In the genomic region with DNA sequence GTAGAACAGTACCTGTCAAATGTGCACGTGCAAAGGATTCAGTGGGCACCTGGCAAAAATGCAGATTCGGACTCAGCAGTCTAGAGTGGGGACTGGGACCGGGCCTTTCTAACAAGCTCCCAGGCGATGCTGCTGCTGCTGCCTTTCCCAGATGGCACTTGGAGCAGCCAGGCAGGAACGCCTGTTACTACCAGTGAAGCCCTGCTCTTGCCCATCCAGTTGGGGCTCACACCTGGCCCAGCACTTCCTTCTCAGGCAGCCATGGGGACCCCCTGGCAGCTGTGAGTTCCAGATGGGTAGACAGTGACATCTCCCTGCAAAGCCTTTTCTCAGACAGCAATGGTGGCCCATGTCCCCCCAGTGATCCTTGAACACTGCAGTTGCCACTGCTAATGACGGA, we compare ENCODE assay signal across 14 cellular contexts. TPM values are rescaled to one million over a fixed set of nuclear protein-coding genes. Genes with fewer than 3 reads are reported as not detected.
DNase-seq lines count a peak whose midpoint lies in the region; ATAC-seq and TF ChIP-seq lines count a peak whose summit lies in the region.
"Had no signal": no experiment of that assay in that cellular context is flagged by ENCODE, and none has a peak within 500 bp of the region (broad histone marks: within the 10 kb centered on the region; RNA-seq: fewer than 3 reads in every experiment).

No MANE protein-coding gene starts in this region.

- no peak overlapping the region for H2AFZ ChIP-seq in neural progenitor cell (replicated peaks)

- no peak overlapping the region for H3K9ac ChIP-seq in neural progenitor cell

- TF ChIP-seq CTCF in right atrium auricular region (IDR thresholded peaks at IDR 0.05) (no peak), upper lobe of right lung (IDR thresholded peaks at IDR 0.05) (no peak), testis (IDR thresholded peaks at IDR 0.05) (no peak), neural progenitor cell (IDR thresholded peaks at IDR 0.05) (no peak)

- H3K4me3 ChIP-seq in right atrium auricular region: no peak overlapping the region
- no peak overlapping the region for H3K4me3 ChIP-seq in upper lobe of right lung
- no peak overlapping the region for H3K4me3 ChIP-seq in testis
- no peak overlapping the region for H3K4me3 ChIP-seq in neural progenitor cell

- DNase-seq in Right ventricle myocardium superior (peak; percentile 17), right atrium auricular region (ENCODE audit: low spot score) (no peak), T-cell (no peak), upper lobe of right lung (peak; percentile 60), testis (no peak), neural progenitor cell (ENCODE audit: low spot score) (no peak), cerebellar nuclear complex (lab: John Stamatoyannopoulos, UW) (no peak)
- DNase-seq in effector memory CD8-positive, alpha-beta T cell: no peak
- DNase-seq: activated gamma-delta T cell treated with Interleukin-2 at 50 U/mL for 16 hours, endodermal cell, hypothalamus, KBM-7, left cardiac atrium, NCI-H1105 had no signal

- H3K27me3 ChIP-seq in right atrium auricular region: no peaks in the 10 kb centered on the region
- H3K27me3 ChIP-seq in upper lobe of right lung: no peaks in the 10 kb centered on the region
- H3K27me3 ChIP-seq in testis: no peaks in the 10 kb centered on the region
- H3K27me3 ChIP-seq in neural progenitor cell: no peaks in the 10 kb centered on the region

- H3K36me3 ChIP-seq in right atrium auricular region: peaks cover 21% of the 10 kb centered on the region
- peaks cover 24% of the 10 kb centered on the region for H3K36me3 ChIP-seq in upper lobe of right lung
- H3K36me3 ChIP-seq in testis (ENCODE audit: low read depth, missing control alignments): no peaks in the 10 kb centered on the region
- H3K36me3 ChIP-seq in neural progenitor cell: no peaks in the 10 kb centered on the region

- H3K27ac ChIP-seq in right atrium auricular region: no peak overlapping the region
- H3K27ac ChIP-seq in upper lobe of right lung: peak overlapping the region; percentile 73
- H3K27ac ChIP-seq in testis: no peak overlapping the region
- H3K27ac ChIP-seq in neural progenitor cell: no peak overlapping the region

- 94 to 98% methylated on average over 2 to 6 of the region's 6 CpGs for WGBS in testis, 2 donors

- H3F3A ChIP-seq in neural progenitor cell (ENCODE audit: low read depth): peaks cover 7% of the 10 kb centered on the region

- TF ChIP-seq POLR2A in testis (IDR thresholded peaks at IDR 0.05): no peak

- ATAC-seq in Right ventricle myocardium superior (ENCODE audit: poor library complexity) (no peak), T-cell (replicated peaks in 1 of 4) (no peak), upper lobe of right lung (no peak)
- ATAC-seq in effector memory CD8-positive, alpha-beta T cell (replicated peaks): no peak
- ATAC-seq: left cardiac atrium had no signal

- no peaks in the 10 kb centered on the region for H3K27me3 Mint-ChIP-seq in T-cell
- no peaks in the 10 kb centered on the region for H3K27me3 Mint-ChIP-seq in effector memory CD8-positive, alpha-beta T cell
- H3K27me3 Mint-ChIP-seq in neural progenitor cell (ENCODE audit: insufficient read depth, low read depth): peaks cover 11% of the 10 kb centered on the region

- H3K9me3 Mint-ChIP-seq in T-cell (no peaks in the 10 kb centered on the region), neural progenitor cell (no peaks in the 10 kb centered on the region)
- no peaks in the 10 kb centered on the region for H3K9me3 Mint-ChIP-seq in effector memory CD8-positive, alpha-beta T cell
- H3K9me3 Mint-ChIP-seq: endodermal cell had no signal

- H3K4me1 ChIP-seq in right atrium auricular region: peaks cover 3 to 54% of the 10 kb centered on the region in 2 donors
- peaks cover 59% of the 10 kb centered on the region for H3K4me1 ChIP-seq in upper lobe of right lung
- H3K4me1 ChIP-seq in testis: peaks cover 29% of the 10 kb centered on the region
- peaks cover 14% of the 10 kb centered on the region for H3K4me1 ChIP-seq in neural progenitor cell

- intact Hi-C loops in Right ventricle myocardium superior (cut with DNase I) (no loop called here), upper lobe of right lung (cut with DNase I) (loop anchor here (10.0 kb wide), 1 partner anchor 131 kb away; no protein-coding TSS in a partner anchor), testis (cut with DNase I; ENCODE audit: low total_unique reads) (no loop called here)

- no peaks in the 10 kb centered on the region for H3K79me2 ChIP-seq in neural progenitor cell (ENCODE audit: low read depth)

- H3K9me3 ChIP-seq in right atrium auricular region: no peaks in the 10 kb centered on the region
- H3K9me3 ChIP-seq in upper lobe of right lung: no peaks in the 10 kb centered on the region
- no peaks in the 10 kb centered on the region for H3K9me3 ChIP-seq in testis
- no peaks in the 10 kb centered on the region for H3K9me3 ChIP-seq in neural progenitor cell (ENCODE audit: low read depth)

- H3K36me3 Mint-ChIP-seq in T-cell (peaks cover 13% of the 10 kb centered on the region), neural progenitor cell (no peaks in the 10 kb centered on the region)
- peaks cover 29% of the 10 kb centered on the region for H3K36me3 Mint-ChIP-seq in effector memory CD8-positive, alpha-beta T cell (ENCODE audit: insufficient read depth)

- POLR2A ChIA-PET in T-cell (lab: Charles Lee): interaction anchor here in 1 of 2 donors (0.6 kb wide), 1 partner anchor 172 kb away, joined by 3 read pairs; no protein-coding TSS in a partner anchor

- no peak overlapping the region for H3K4me2 ChIP-seq in neural progenitor cell

- CTCF ChIA-PET in T-cell (lab: Charles Lee): interaction anchor here (0.6 to 3.1 kb wide), 6 partner anchors 9 to 134 kb away, joined by 3 to 26 read pairs (median 14); no protein-coding TSS in a partner anchor

- peaks cover 5% of the 10 kb centered on the region for H4K20me1 ChIP-seq in neural progenitor cell (ENCODE audit: low read depth)

- H3K27ac Mint-ChIP-seq in T-cell (peak overlapping the region; percentile 97 to 99), neural progenitor cell (no peak overlapping the region)
- peak overlapping the region; percentile 90 to 98 for H3K27ac Mint-ChIP-seq in effector memory CD8-positive, alpha-beta T cell
- H3K27ac Mint-ChIP-seq: endodermal cell had no signal

- H3K4me1 Mint-ChIP-seq in T-cell: peaks cover 93 to 99% (median 94%) of the 10 kb centered on the region in 3 donors
- H3K4me1 Mint-ChIP-seq in effector memory CD8-positive, alpha-beta T cell (ENCODE audit: low read depth in 2 of 2): peaks cover 75 to 82% of the 10 kb centered on the region in 2 donors
- H3K4me1 Mint-ChIP-seq in neural progenitor cell: peaks cover 36% of the 10 kb centered on the region

- H3K4me3 Mint-ChIP-seq in T-cell (peak overlapping the region in 2 of 3 donors; percentile 31 to 85), neural progenitor cell (no peak overlapping the region)
- H3K4me3 Mint-ChIP-seq in effector memory CD8-positive, alpha-beta T cell: peak overlapping the region; percentile 81 to 84
- H3K4me3 Mint-ChIP-seq: endodermal cell had no signal

RNA-seq across cellular contexts. Expression of a gene that starts 30.4 kb away (rescaled TPM):
- total RNA-seq in Right ventricle myocardium superior (2.9 TPM), right atrium auricular region (1 to 10 TPM; 2.9 to 3.8 TPM), T-cell (10 to 100 TPM; 13.4 to 25.6 (median 23.5) TPM), upper lobe of right lung (6.1 TPM), testis (10 to 100 TPM in 1 of 2 donors, 1 to 10 TPM in 1; 8.3 to 14.7 TPM), neural progenitor cell (ENCODE audit: low replicate concordance) (6.5 and 11.9 TPM in 2 replicates)
- 5.7 TPM for polyA plus RNA-seq in testis (ENCODE audit: insufficient read depth, low read depth, low replicate concordance)

RNA-seq across cellular contexts. Expression of a gene that starts 34.8 kb away (rescaled TPM):
- 36.0 TPM for total RNA-seq in Right ventricle myocardium superior
- 10 to 100 TPM; 24.0 to 35.8 TPM for total RNA-seq in right atrium auricular region
- total RNA-seq in T-cell: 10 to 100 TPM; 53.5 to 83.2 (median 73.9) TPM
- total RNA-seq in upper lobe of right lung: 49.2 TPM
- total RNA-seq in testis: 10 to 100 TPM; 58.1 to 71.1 TPM
- 135 TPM for polyA plus RNA-seq in testis (ENCODE audit: insufficient read depth, low read depth, low replicate concordance)
- total RNA-seq in neural progenitor cell (ENCODE audit: low replicate concordance): 44.6 and 83.4 TPM in 2 replicates

Comparison
In these comparisons a context has a peak if more than half of its experiments do, and no peak if none do; other contexts are left out.
1. DNase-seq: peak in Right ventricle myocardium superior (single experiment) and upper lobe of right lung (single experiment); none in right atrium auricular region (single experiment), T-cell (0 of 34), effector memory CD8-positive, alpha-beta T cell (0 of 3), testis (single experiment), neural progenitor cell (single experiment) and cerebellar nuclear complex (0 of 2).